ENCODE assay signal across 10 cellular contexts in the genomic region with DNA sequence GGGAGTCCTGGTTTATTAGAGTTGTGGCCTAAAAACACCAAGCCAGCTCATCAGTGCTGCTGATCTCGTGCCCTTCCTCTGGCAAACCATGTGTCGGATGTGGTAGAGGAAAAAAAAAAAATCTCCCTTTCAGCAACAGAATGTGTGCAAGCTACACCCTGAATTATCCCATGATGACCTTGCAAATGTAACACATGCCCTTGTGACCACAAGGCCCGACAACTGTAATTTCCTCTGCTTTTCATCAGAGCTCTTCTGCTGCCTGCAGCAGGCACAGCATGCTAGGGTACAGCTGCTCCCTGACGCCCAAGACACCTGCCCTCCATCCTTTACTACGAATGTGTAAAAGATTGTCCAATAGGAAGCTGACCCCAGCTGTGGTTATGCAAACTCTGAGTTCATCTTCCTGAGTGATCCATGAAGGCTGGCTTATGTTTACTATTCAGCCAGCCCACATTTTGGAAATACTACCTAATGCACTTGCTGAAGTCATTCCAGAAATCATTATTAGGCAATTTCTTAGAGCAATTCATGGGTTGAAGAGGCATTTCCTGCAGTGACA. TPM values are rescaled to one million over a fixed set of nuclear protein-coding genes. Genes with fewer than 3 reads are reported as not detected.
DNase-seq lines count a peak whose midpoint lies in the region; ATAC-seq, FAIRE-seq and TF ChIP-seq lines count a peak whose summit lies in the region.
"Had no signal": no experiment of that assay in that cellular context is flagged by ENCODE, and none has a peak within 500 bp of the region (broad histone marks: within the 10 kb centered on the region; RNA-seq: fewer than 3 reads in every experiment).

No MANE protein-coding gene starts in this region.

- no peak for ATAC-seq in activated CD4-positive, alpha-beta T cell treated with anti-CD3 and anti-CD28 coated beads for 36 hours

- DNase-seq in AG08396 (ENCODE audit: low spot score) (peak; percentile 71), HFF-Myc (ENCODE audit: extremely low read depth, low read depth) (peak; percentile 98), SK-N-DZ (ENCODE audit: low spot score) (peak; percentile 22), glutamatergic neuron (peak; percentile 56), D721Med (ENCODE audit: insufficient read length, low spot score) (no peak), GM19238 (ENCODE audit: insufficient read length, low spot score) (no peak), NCI-H128 (lab: John Stamatoyannopoulos, UW; ENCODE audit: unreplicated experiment) (no peak)
- DNase-seq in activated CD4-positive, alpha-beta T cell treated with anti-CD3 and anti-CD28 coated beads for 36 hours: no peak
- DNase-seq: activated CD4-positive, alpha-beta T cell treated with anti-CD3 and anti-CD28 coated beads for 1 hour had no signal

- peaks cover 10% of the 10 kb centered on the region for H3K4me1 Mint-ChIP-seq in glutamatergic neuron (ENCODE audit: low read depth, unreplicated experiment)
- no peaks in the 10 kb centered on the region for H3K4me1 Mint-ChIP-seq in activated CD4-positive, alpha-beta T cell treated with anti-CD3 and anti-CD28 coated beads for 36 hours

- peaks cover 8% of the 10 kb centered on the region for H3K27me3 Mint-ChIP-seq in glutamatergic neuron (ENCODE audit: unreplicated experiment)
- H3K27me3 Mint-ChIP-seq in activated CD4-positive, alpha-beta T cell treated with anti-CD3 and anti-CD28 coated beads for 36 hours: no peaks in the 10 kb centered on the region

- FAIRE-seq in D721Med (lab: Jason Lieb, UNC): no peak

- H3K36me3 Mint-ChIP-seq in glutamatergic neuron (ENCODE audit: unreplicated experiment): no peaks in the 10 kb centered on the region
- H3K36me3 Mint-ChIP-seq in activated CD4-positive, alpha-beta T cell treated with anti-CD3 and anti-CD28 coated beads for 36 hours (ENCODE audit: low read depth): no peaks in the 10 kb centered on the region

- H3K27ac Mint-ChIP-seq in glutamatergic neuron (ENCODE audit: unreplicated experiment): peak overlapping the region; percentile 87
- no peak overlapping the region for H3K27ac Mint-ChIP-seq in activated CD4-positive, alpha-beta T cell treated with anti-CD3 and anti-CD28 coated beads for 36 hours

- intact Hi-C loops in activated CD4-positive, alpha-beta T cell treated with anti-CD3 and anti-CD28 coated beads for 36 hours (cut with DNase I, micrococcal nuclease): no loop called here

- CTCF ChIA-PET in activated CD4-positive, alpha-beta T cell treated with anti-CD3 and anti-CD28 coated beads for 36 hours (lab: Charles Lee): interaction anchor here (0.6 kb wide), 1 partner anchor 163 kb away, joined by 3 read pairs; no protein-coding TSS in a partner anchor

- H3K4me3 Mint-ChIP-seq in glutamatergic neuron (ENCODE audit: unreplicated experiment): peak overlapping the region; percentile 15
- H3K4me3 Mint-ChIP-seq in activated CD4-positive, alpha-beta T cell treated with anti-CD3 and anti-CD28 coated beads for 36 hours: no peak overlapping the region

- no peak overlapping the region for H3K4me3 ChIP-seq in HFF-Myc (replicated peaks; ENCODE audit: low read depth, low read length)
- H3K4me3 ChIP-seq: prostate gland had no signal

- POLR2A ChIA-PET in activated CD4-positive, alpha-beta T cell treated with anti-CD3 and anti-CD28 coated beads for 36 hours (lab: Charles Lee): no interaction called here

- TF ChIP-seq CTCF in HFF-Myc (IDR thresholded peaks at IDR 0.05; ENCODE audit: low read depth, low read length, missing control alignments) (no peak), glutamatergic neuron (IDR thresholded peaks at IDR 0.05; ENCODE audit: partially characterized antibody, unreplicated experiment) (no peak), D721Med (IDR thresholded peaks at IDR 0.05; ENCODE audit: insufficient read depth, missing control alignments) (no peak)

- H3K9me3 Mint-ChIP-seq in glutamatergic neuron (ENCODE audit: unreplicated experiment): peaks cover 5% of the 10 kb centered on the region
- peaks cover 10% of the 10 kb centered on the region for H3K9me3 Mint-ChIP-seq in activated CD4-positive, alpha-beta T cell treated with anti-CD3 and anti-CD28 coated beads for 36 hours (ENCODE audit: low read depth)

RNA-seq across cellular contexts. Expression of a gene that starts 14.6 kb away (rescaled TPM):
- polyA plus RNA-seq in SK-N-DZ (2014; cell fraction: cytosol; rRNA removed): 0.68 and 0.82 TPM in 2 replicates
- polyA plus RNA-seq in SK-N-DZ (2014; cell fraction: nucleus; rRNA removed): 1.1 and 1.3 TPM in 2 replicates
- total RNA-seq in glutamatergic neuron (ENCODE audit: unreplicated experiment): 15.2 TPM
- not detected for total RNA-seq in activated CD4-positive, alpha-beta T cell treated with anti-CD3 and anti-CD28 coated beads for 36 hours

Comparison
In these comparisons a context has a peak if more than half of its experiments do, and no peak if none do; other contexts are left out.
1. DNase-seq: peak in AG08396 (single experiment), HFF-Myc (single experiment), SK-N-DZ (single experiment) and glutamatergic neuron (single experiment); none in activated CD4-positive, alpha-beta T cell treated with anti-CD3 and anti-CD28 coated beads for 36 hours (single experiment), D721Med (single experiment), GM19238 (single experiment) and NCI-H128 (single experiment).
2. RNA of a gene that starts 14.6 kb away (total RNA-seq): 15.2 TPM in glutamatergic neuron (single experiment); not detected in activated CD4-positive, alpha-beta T cell treated with anti-CD3 and anti-CD28 coated beads for 36 hours; every median in the first group is over 10 times any median in the second.